1 cellular context compared by ENCODE assay signal in the genomic region with DNA sequence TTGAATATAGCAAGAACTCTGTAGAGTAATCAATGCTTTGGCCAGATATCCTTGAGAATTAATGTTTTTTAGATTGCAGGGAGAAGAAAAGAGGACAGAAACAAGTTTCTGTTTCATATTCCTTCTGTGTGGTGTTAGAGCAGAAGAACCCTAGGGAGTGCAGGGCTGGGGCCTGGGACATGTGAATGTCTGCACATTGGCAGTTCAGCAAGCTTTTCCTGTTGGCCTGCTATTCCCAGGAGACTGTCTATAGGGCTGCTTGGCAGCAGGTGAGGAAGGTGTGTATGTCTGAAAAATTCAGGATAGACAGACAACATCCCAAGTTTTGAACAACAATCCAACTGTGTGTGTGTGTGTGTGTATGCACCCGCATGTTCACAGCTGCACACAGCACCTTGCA.
TF ChIP-seq lines count a peak whose summit lies in the region.

No MANE protein-coding gene starts in this region.

TF ChIP-seq in GM12891, 5 proteins besides CTCF, POLR2A, EP300 and RAD21 (continued from another document):
- TF ChIP-seq POLR2AphosphoS5 (IDR thresholded peaks at IDR 0.05; ENCODE audit: low read depth, low read length): no peak
- TF ChIP-seq POU2F2 (IDR thresholded peaks at IDR 0.05; ENCODE audit: low read depth, low read length): no peak
- no peak for TF ChIP-seq SPI1 (IDR thresholded peaks at IDR 0.05; ENCODE audit: low read depth, low read length)
- no peak for TF ChIP-seq PAX5 (IDR thresholded peaks at IDR 0.05; ENCODE audit: insufficient read depth, low read length, severe bottlenecking)
